In genomic region chr1:25041869-25042268, GRCh38 we compare ENCODE assay signal across 31 cellular contexts.
"Had no signal": no experiment of that assay in that cellular context is flagged by ENCODE, and none has a peak within 500 bp of the region (broad histone marks: within the 10 kb centered on the region; RNA-seq: fewer than 3 reads in every experiment).

No MANE protein-coding gene starts in this region.

- H3K4me3 ChIP-seq: ascending aorta, breast epithelium, cardiac muscle cell, esophagus squamous epithelium, gastroesophageal sphincter, heart right ventricle had no signal

- ATAC-seq: activated naive CD4-positive, alpha-beta T cell treated with anti-CD3 and anti-CD28 coated beads, Interleukin-2, amount 50 U/mL, for 72 hours; activated T-cell treated with anti-CD3 and anti-CD28 coated beads, Interleukin-2, amount 50 U/mL, for 72 hours; gastroesophageal sphincter; heart right ventricle; T-helper 17 cell had no signal

- H3K27ac Mint-ChIP-seq: activated CD4-positive, alpha-beta memory T cell treated with anti-CD3 and anti-CD28 coated beads, Interleukin-2, amount 10 ng/mL, durations not matched to agents 7 days and 5 days; activated CD4-positive, alpha-beta T cell treated with anti-CD3 and anti-CD28 coated beads, Interleukin-2, amount 10 ng/mL, durations not matched to agents 7 days and 5 days; activated naive CD4-positive, alpha-beta T cell treated with anti-CD3 and anti-CD28 coated beads, Interleukin-2, amount 10 ng/mL, durations not matched to agents 7 days and 5 days; activated naive CD8-positive, alpha-beta T cell treated with anti-CD3 and anti-CD28 coated beads, Interleukin-2, amount 10 ng/mL, durations not matched to agents 7 days and 5 days; activated T-cell treated with anti-CD3 and anti-CD28 coated beads, Interleukin-2, amount 50 U/mL, for 24 hours; activated T-cell treated with anti-CD3 and anti-CD28 coated beads, Interleukin-2, amount 50 U/mL, for 72 hours; brain; T-helper 17 cell; T-helper 2 cell treated with Interferon-gamma antibody and Interleukin-4, amounts not matched to agents 5 μg/mL and 100 μg/mL, for 36 hours had no signal

- H3K9me3 ChIP-seq: ascending aorta, breast epithelium, esophagus squamous epithelium had no signal

- DNase-seq: activated CD4-positive, alpha-beta memory T cell treated with anti-CD3 and anti-CD28 coated beads, Interleukin-2, amount 10 ng/mL, durations not matched to agents 7 days and 5 days; activated CD4-positive, alpha-beta T cell treated with anti-CD3 and anti-CD28 coated beads for 1 hour; activated CD4-positive, alpha-beta T cell treated with anti-CD3 and anti-CD28 coated beads for 4 hours; activated CD4-positive, alpha-beta T cell treated with anti-CD3 and anti-CD28 coated beads, Interleukin-2, amount 10 ng/mL, durations not matched to agents 7 days and 5 days; activated CD4-positive, alpha-beta T cell treated with anti-CD3 and anti-CD28 coated beads, Interleukin-2, amount 50 U/mL, for 4 hours; activated CD8-positive, alpha-beta memory T cell treated with anti-CD3 and anti-CD28 coated beads, Interleukin-2, amount 50 U/mL, for 48 hours; activated gamma-delta T cell; activated naive CD4-positive, alpha-beta T cell; activated naive CD4-positive, alpha-beta T cell treated with anti-CD3 and anti-CD28 coated beads, Interleukin-2, amount 10 ng/mL, durations not matched to agents 7 days and 5 days; activated naive CD8-positive, alpha-beta T cell treated with anti-CD3 and anti-CD28 coated beads, Interleukin-2, amount 10 ng/mL, durations not matched to agents 7 days and 5 days; activated T-cell treated with anti-CD3 and anti-CD28 coated beads for 4 hours; activated T-cell treated with anti-CD3 and anti-CD28 coated beads, Interleukin-2, amount 50 U/mL, for 24 hours; activated T-cell treated with anti-CD3 and anti-CD28 coated beads, Interleukin-2, amount 50 U/mL, for 72 hours; central memory CD4-positive, alpha-beta T cell; cortex of kidney; dermis blood vessel endothelial cell; effector CD4-positive, alpha-beta T cell; esophagus squamous epithelium; foreskin melanocyte; heart right ventricle; T-helper 1 cell; T-helper 17 cell; T1000 had no signal

- H3K27me3 Mint-ChIP-seq: activated naive CD8-positive, alpha-beta T cell treated with anti-CD3 and anti-CD28 coated beads, Interleukin-2, amount 10 ng/mL, durations not matched to agents 7 days and 5 days; activated T-cell treated with anti-CD3 and anti-CD28 coated beads, Interleukin-2, amount 50 U/mL, for 24 hours had no signal

- H3K9me3 Mint-ChIP-seq: activated CD4-positive, alpha-beta memory T cell treated with anti-CD3 and anti-CD28 coated beads, Interleukin-2, amount 10 ng/mL, durations not matched to agents 7 days and 5 days; activated CD4-positive, alpha-beta T cell treated with anti-CD3 and anti-CD28 coated beads, Interleukin-2, amount 10 ng/mL, durations not matched to agents 7 days and 5 days; activated naive CD4-positive, alpha-beta T cell treated with anti-CD3 and anti-CD28 coated beads, Interleukin-2, amount 10 ng/mL, durations not matched to agents 7 days and 5 days; activated naive CD4-positive, alpha-beta T cell treated with anti-CD3 and anti-CD28 coated beads, Interleukin-2, amount 50 U/mL, for 72 hours; activated T-cell treated with anti-CD3 and anti-CD28 coated beads, Interleukin-2, amount 50 U/mL, for 24 hours; activated T-cell treated with anti-CD3 and anti-CD28 coated beads, Interleukin-2, amount 50 U/mL, for 72 hours; T-helper 2 cell treated with Interferon-gamma antibody and Interleukin-4, amounts not matched to agents 5 μg/mL and 100 μg/mL, for 36 hours had no signal

- H3K27ac ChIP-seq: ascending aorta, breast epithelium, cardiac muscle cell, epithelial cell of prostate, esophagus squamous epithelium, gastroesophageal sphincter, heart right ventricle had no signal

- H3K36me3 ChIP-seq: ascending aorta, breast epithelium, cardiac muscle cell, esophagus squamous epithelium, gastroesophageal sphincter, heart right ventricle had no signal

- H3K36me3 Mint-ChIP-seq: activated naive CD4-positive, alpha-beta T cell treated with anti-CD3 and anti-CD28 coated beads, Interleukin-2, amount 10 ng/mL, durations not matched to agents 7 days and 5 days; activated naive CD4-positive, alpha-beta T cell treated with anti-CD3 and anti-CD28 coated beads, Interleukin-2, amount 50 U/mL, for 72 hours; activated naive CD8-positive, alpha-beta T cell treated with anti-CD3 and anti-CD28 coated beads, Interleukin-2, amount 10 ng/mL, durations not matched to agents 7 days and 5 days; brain had no signal

- H3K27me3 ChIP-seq: ascending aorta, breast epithelium had no signal

- H3K4me3 Mint-ChIP-seq: activated CD4-positive, alpha-beta memory T cell treated with anti-CD3 and anti-CD28 coated beads, Interleukin-2, amount 10 ng/mL, durations not matched to agents 7 days and 5 days; activated CD4-positive, alpha-beta T cell treated with anti-CD3 and anti-CD28 coated beads, Interleukin-2, amount 10 ng/mL, durations not matched to agents 7 days and 5 days; activated naive CD4-positive, alpha-beta T cell treated with anti-CD3 and anti-CD28 coated beads, Interleukin-2, amount 10 ng/mL, durations not matched to agents 7 days and 5 days; activated naive CD8-positive, alpha-beta T cell treated with anti-CD3 and anti-CD28 coated beads, Interleukin-2, amount 10 ng/mL, durations not matched to agents 7 days and 5 days; activated T-cell treated with anti-CD3 and anti-CD28 coated beads, Interleukin-2, amount 50 U/mL, for 24 hours; activated T-cell treated with anti-CD3 and anti-CD28 coated beads, Interleukin-2, amount 50 U/mL, for 72 hours; brain; T-helper 17 cell; T-helper 2 cell treated with Interferon-gamma antibody and Interleukin-4, amounts not matched to agents 5 μg/mL and 100 μg/mL, for 36 hours had no signal

- H3K4me1 ChIP-seq: ascending aorta, breast epithelium, esophagus squamous epithelium, gastroesophageal sphincter had no signal
